Comparison of ENCODE assay signal across 8 cellular contexts in the genomic region with DNA sequence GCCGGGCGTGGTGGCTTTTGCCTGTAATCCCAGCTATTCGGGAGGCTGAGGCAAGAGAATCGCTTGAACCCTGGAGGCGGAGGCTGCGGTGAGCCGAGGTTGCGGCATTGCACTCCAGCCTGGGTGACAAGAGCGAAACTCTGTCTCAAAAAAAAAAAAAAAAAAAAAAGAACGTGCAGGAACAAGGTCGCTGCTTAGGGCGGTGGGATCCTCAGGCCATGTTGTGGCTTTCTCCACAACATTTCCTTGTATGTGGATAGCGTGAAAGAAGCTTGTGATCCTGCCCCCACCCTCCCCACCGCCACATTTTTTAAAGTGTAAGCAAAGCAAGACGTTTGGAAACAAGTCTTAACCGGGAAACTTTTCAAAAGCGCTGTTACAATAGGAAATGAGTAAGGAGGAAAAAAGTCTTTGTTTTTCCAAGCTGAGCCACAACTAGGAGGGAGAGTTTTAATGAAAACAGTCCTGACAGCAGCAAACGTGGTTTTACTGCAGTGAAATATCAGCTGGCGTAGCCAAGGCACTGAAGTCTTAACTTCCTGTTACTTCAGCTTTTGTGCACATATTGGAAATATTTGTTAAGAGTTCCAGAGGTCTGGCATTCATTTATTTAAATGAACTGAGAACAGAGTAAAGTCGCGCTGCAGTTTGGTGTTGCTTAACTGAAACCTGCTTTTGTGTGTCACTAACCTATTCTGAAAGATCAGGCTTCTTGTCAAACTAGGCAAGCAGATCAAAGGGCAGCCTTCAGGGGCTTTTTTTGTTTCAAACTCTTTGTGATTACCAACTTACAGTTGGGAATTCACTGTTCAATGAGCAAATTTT. TPM values are rescaled to one million over a fixed set of nuclear protein-coding genes. Genes with fewer than 3 reads are reported as not detected.
A peak's percentile ranks its signal among the peaks of the same experiment; 100 is the strongest.
DNase-seq lines count a peak whose midpoint lies in the region; ATAC-seq, FAIRE-seq and TF ChIP-seq lines count a peak whose summit lies in the region.

No MANE protein-coding gene starts in this region.

- peaks cover 82% of the 10 kb centered on the region for H3K79me2 ChIP-seq in endothelial cell of umbilical vein (ENCODE audit: control insufficient read depth, insufficient read depth, low read length)

- H3K27ac ChIP-seq in HUES64 (ENCODE audit: low read depth, low read length) (peak overlapping the region; percentile 93), endothelial cell of umbilical vein (ENCODE audit: insufficient read depth, low read depth, low read length) (peak overlapping the region; percentile 98), tibial nerve (peak overlapping the region; percentile 97 to 99 (median 98))

- H3K4me3 Mint-ChIP-seq in Calu3 (ENCODE audit: low read depth, unreplicated experiment) (peak overlapping the region; percentile 92), WTC11 (peak overlapping the region; percentile 96)

- H3K36me3 Mint-ChIP-seq in Calu3 (ENCODE audit: insufficient read depth, unreplicated experiment) (peaks cover 99% of the 10 kb centered on the region), WTC11 (peaks cover 57% of the 10 kb centered on the region)

- H3K4me1 Mint-ChIP-seq in Calu3 (ENCODE audit: low read depth, unreplicated experiment) (peaks cover 29% of the 10 kb centered on the region), WTC11 (peaks cover 54% of the 10 kb centered on the region)

- no peaks in the 10 kb centered on the region for H3K9me3 Mint-ChIP-seq in Calu3 (ENCODE audit: low read depth, unreplicated experiment)
- H3K9me3 Mint-ChIP-seq in WTC11, result no peaks in the 10 kb centered on the region

- no peaks in the 10 kb centered on the region for H3K9me1 ChIP-seq in endothelial cell of umbilical vein (replicated peaks; ENCODE audit: control insufficient read depth, extremely low read depth, insufficient read depth, low read length)

- H3K36me3 ChIP-seq in HUES64 (ENCODE audit: insufficient read depth, low read length), result peaks cover 41% of the 10 kb centered on the region
- H3K36me3 ChIP-seq in endothelial cell of umbilical vein (ENCODE audit: control insufficient read depth in 2 of 2, extremely low read depth in 1 of 2, insufficient read depth in 2 of 2, low read length in 2 of 2), result peaks cover 15 to 23% of the 10 kb centered on the region in 2 experiments
- H3K36me3 ChIP-seq in mucosa of stomach (ENCODE audit: control insufficient read depth, insufficient read depth, low read length), result no peaks in the 10 kb centered on the region
- peaks cover 0 to 27% (median 0%) of the 10 kb centered on the region in 3 donors for H3K36me3 ChIP-seq in tibial nerve

- DNase-seq in Calu3, result peak; percentile 56
- no peak for DNase-seq in WTC11 (ENCODE audit: low spot score)
- peak; percentile 97 for DNase-seq in endothelial cell of umbilical vein (ENCODE audit: low read depth, low spot score)
- peak; percentile 19 to 68 for DNase-seq in tibial nerve (ENCODE audit: low spot score in 2 of 2)
- no peak for DNase-seq in NCI-H2081 treated with DMSO at 0.1 percent for 48 hours (lab: John Stamatoyannopoulos, UW)
- DNase-seq in GM12891 (ENCODE audit: insufficient read length, low spot score), result no peak

- intact Hi-C loops in Calu3 (cut with micrococcal nuclease; ENCODE audit: unreplicated experiment), result loop anchor here (1.0 kb wide), 1 partner anchor 171 kb away; no protein-coding TSS in a partner anchor
- intact Hi-C loops in endothelial cell of umbilical vein (cut with micrococcal nuclease), result loop anchor here (1.0 to 5.0 kb wide), 12 partner anchors 13 to 544 kb away; a partner anchor contains a TSS

- peak overlapping the region; percentile 98 for H3K4me2 ChIP-seq in endothelial cell of umbilical vein (ENCODE audit: insufficient read depth, low read length)

- dilution Hi-C loops in endothelial cell of umbilical vein (cut with MboI; ENCODE audit: extremely low pct_ligation_motif_present, low sequenced_read_pairs), result loop anchor here (25.0 kb wide), 1 partner anchor 191 kb away; a partner anchor contains a TSS

- BruUV-seq in Calu3 (replicated peaks; lab: Mats Ljungman, UMichigan) (no TSS peak), endothelial cell of umbilical vein (replicated peaks; lab: Mats Ljungman, UMichigan) (no TSS peak)

- 4% methylated on average over 18 of the region's 21 CpGs for WGBS in HUES64
- WGBS in tibial nerve, 2 donors, result 14% methylated on average over 21 of the region's 21 CpGs

- ATAC-seq in WTC11, result no peak

- H3K4me1 ChIP-seq in HUES64 (ENCODE audit: insufficient read depth, low read length) (peaks cover 48% of the 10 kb centered on the region), endothelial cell of umbilical vein (ENCODE audit: control insufficient read depth, extremely low read depth, insufficient read depth, low read length) (peaks cover 46% of the 10 kb centered on the region), mucosa of stomach (ENCODE audit: control insufficient read depth, insufficient read depth, low read length) (peaks cover 50% of the 10 kb centered on the region), tibial nerve (peaks cover 0 to 48% (median 30%) of the 10 kb centered on the region in 4 donors)

- H3K27me3 ChIP-seq in HUES64 (ENCODE audit: insufficient read depth, low read length) (no peaks in the 10 kb centered on the region), endothelial cell of umbilical vein (ENCODE audit: control insufficient read depth in 2 of 2, insufficient read depth in 2 of 2, low read length in 2 of 2) (no peaks in the 10 kb centered on the region), mucosa of stomach (ENCODE audit: control insufficient read depth, insufficient read depth, low read length) (no peaks in the 10 kb centered on the region), tibial nerve (no peaks in the 10 kb centered on the region)

- H3K27me3 Mint-ChIP-seq in Calu3 (ENCODE audit: unreplicated experiment) (no peaks in the 10 kb centered on the region), WTC11 (ENCODE audit: low read depth) (no peaks in the 10 kb centered on the region)

- peak; percentile 30 to 86 for TF ChIP-seq EP300 in tibial nerve (IDR thresholded peaks at IDR 0.05)

- TF ChIP-seq POLR2A in endothelial cell of umbilical vein (IDR thresholded peaks at IDR 0.05; ENCODE audit: low read depth, low read length) (no peak), tibial nerve (IDR thresholded peaks at IDR 0.05) (peak in 1 of 2 donors; percentile 16), GM12891 (IDR thresholded peaks at IDR 0.05; ENCODE audit: low read depth, low read length) (no peak)

- no peak overlapping the region for H2AFZ ChIP-seq in endothelial cell of umbilical vein (ENCODE audit: low read depth, low read length)

- CTCF ChIA-PET in Calu3 (lab: Charles Lee) (interaction anchor here (0.7 to 3.9 kb wide), 10 partner anchors 31 to 225 kb away, joined by 3 to 24 read pairs (median 8); no protein-coding TSS in a partner anchor), WTC11 (lab: Charles Lee) (interaction anchor here (0.6 to 6.4 kb wide), 14 partner anchors 8 to 249 kb away, joined by 3 to 53 read pairs (median 6); no protein-coding TSS in a partner anchor), endothelial cell of umbilical vein (lab: Charles Lee) (interaction anchor here (0.9 to 6.0 kb wide), 19 partner anchors 9 to 545 kb away, joined by 3 to 61 read pairs (median 7); no protein-coding TSS in a partner anchor)

- H3K9ac ChIP-seq in HUES64 (ENCODE audit: low read depth, low read length), result peak overlapping the region; percentile 90
- peak overlapping the region; percentile 96 for H3K9ac ChIP-seq in endothelial cell of umbilical vein (replicated peaks; ENCODE audit: extremely low read depth, insufficient read depth, low read length)
- peak overlapping the region; percentile 100 for H3K9ac ChIP-seq in mucosa of stomach (ENCODE audit: low read length)

- H3K27ac Mint-ChIP-seq in Calu3 (ENCODE audit: unreplicated experiment) (peak overlapping the region; percentile 95), WTC11 (peak overlapping the region; percentile 96)

- POLR2A ChIA-PET in WTC11 (lab: Charles Lee) (interaction anchor here (0.7 to 4.4 kb wide), 3 partner anchors 131 to 190 kb away, joined by 4 to 41 read pairs (median 4); no protein-coding TSS in a partner anchor), endothelial cell of umbilical vein (lab: Charles Lee) (interaction anchor here (0.8 to 3.1 kb wide), 8 partner anchors 10 to 212 kb away, joined by 3 to 15 read pairs (median 9); no protein-coding TSS in a partner anchor)

- H3K9me3 ChIP-seq in HUES64 (ENCODE audit: insufficient read depth, low read depth, low read length) (no peaks in the 10 kb centered on the region), endothelial cell of umbilical vein (replicated peaks; ENCODE audit: control insufficient read depth, insufficient read depth, low read length) (no peaks in the 10 kb centered on the region), mucosa of stomach (ENCODE audit: control insufficient read depth, low read length) (no peaks in the 10 kb centered on the region), tibial nerve (no peaks in the 10 kb centered on the region)

- TF ChIP-seq CTCF in Calu3 (IDR thresholded peaks at IDR 0.05; ENCODE audit: unreplicated experiment) (no peak), WTC11 (IDR thresholded peaks at IDR 0.05) (no peak), endothelial cell of umbilical vein (IDR thresholded peaks at IDR 0.05; ENCODE audit: extremely low read depth in 1 of 2, insufficient read depth in 1 of 2, low read depth in 1 of 2, low read length in 2 of 2) (no peak), tibial nerve (IDR thresholded peaks at IDR 0.05) (no peak)

- peak; percentile 87 for FAIRE-seq in endothelial cell of umbilical vein (lab: Jason Lieb, UNC)
- FAIRE-seq in GM12891 (lab: Jason Lieb, UNC), result no peak

- H3K4me3 ChIP-seq in HUES64 (ENCODE audit: low read length) (peak overlapping the region; percentile 87), endothelial cell of umbilical vein (replicated peaks in 1 of 3; ENCODE audit: insufficient read depth in 1 of 3, low read depth in 1 of 3, low read length in 3 of 3) (peak overlapping the region; percentile 43 to 92 (median 90)), mucosa of stomach (ENCODE audit: low read length) (peak overlapping the region; percentile 94), tibial nerve (peak overlapping the region in 3 of 4 donors; percentile 64 to 92 (median 86))

- H4K20me1 ChIP-seq in endothelial cell of umbilical vein (replicated peaks; ENCODE audit: control insufficient read depth, extremely low read depth, insufficient read depth, low read length), result no peaks in the 10 kb centered on the region

RNA-seq across cellular contexts. Expression of a gene that starts 3.8 kb away (rescaled TPM):
- total RNA-seq in Calu3 (2022) (129 and 139 TPM in 2 replicates), WTC11 (2021) (201 to 210 TPM (median 206 TPM) in 3 replicates), endothelial cell of umbilical vein (71.1 and 75.6 TPM in 2 replicates), tibial nerve (10 to 100 TPM; 59.2 to 86.1 (median 70.1) TPM)
- 164 TPM for polyA plus RNA-seq in HUES64 (2013, experiment 1 of 2)
- 187 TPM for polyA plus RNA-seq in HUES64 (2013, experiment 2 of 2)
- 95.8 and 96.6 TPM in 2 replicates for polyA plus RNA-seq in endothelial cell of umbilical vein
- 96.9 and 103 TPM in 2 replicates for polyA plus RNA-seq in endothelial cell of umbilical vein (2011; cell fraction: cytosol; rRNA removed)
- polyA plus RNA-seq in endothelial cell of umbilical vein (2011; cell fraction: nucleus; rRNA removed), result 194 and 217 TPM in 2 replicates
- polyA plus RNA-seq in endothelial cell of umbilical vein (2012), result 46.9 and 47.2 TPM in 2 replicates
- polyA minus RNA-seq in endothelial cell of umbilical vein, result 99.1 and 109 TPM in 2 replicates
- polyA minus RNA-seq in endothelial cell of umbilical vein (2011; cell fraction: cytosol; rRNA and poly(A)+ RNA removed), result 61.6 TPM
- 84.2 and 93.9 TPM in 2 replicates for polyA minus RNA-seq in endothelial cell of umbilical vein (2011; cell fraction: nucleus; rRNA and poly(A)+ RNA removed)
- 1.2 TPM for polyA plus RNA-seq in GM12891 (2012; ENCODE audit: low read depth, missing spikeins)

Comparison
In these comparisons a context has a peak if more than half of its experiments do, and no peak if none do; other contexts are left out.
1. DNase-seq: peak in Calu3 (single experiment), endothelial cell of umbilical vein (single experiment) and tibial nerve (2 of 2); none in WTC11 (single experiment), NCI-H2081 treated with DMSO at 0.1 percent for 48 hours (single experiment) and GM12891 (single experiment).
2. Peak in every context shown above with its lines, with median percentiles within 50 percentile points of each other: H3K27ac ChIP-seq, H3K4me3 ChIP-seq and H3K9ac ChIP-seq.